In the genomic region with DNA sequence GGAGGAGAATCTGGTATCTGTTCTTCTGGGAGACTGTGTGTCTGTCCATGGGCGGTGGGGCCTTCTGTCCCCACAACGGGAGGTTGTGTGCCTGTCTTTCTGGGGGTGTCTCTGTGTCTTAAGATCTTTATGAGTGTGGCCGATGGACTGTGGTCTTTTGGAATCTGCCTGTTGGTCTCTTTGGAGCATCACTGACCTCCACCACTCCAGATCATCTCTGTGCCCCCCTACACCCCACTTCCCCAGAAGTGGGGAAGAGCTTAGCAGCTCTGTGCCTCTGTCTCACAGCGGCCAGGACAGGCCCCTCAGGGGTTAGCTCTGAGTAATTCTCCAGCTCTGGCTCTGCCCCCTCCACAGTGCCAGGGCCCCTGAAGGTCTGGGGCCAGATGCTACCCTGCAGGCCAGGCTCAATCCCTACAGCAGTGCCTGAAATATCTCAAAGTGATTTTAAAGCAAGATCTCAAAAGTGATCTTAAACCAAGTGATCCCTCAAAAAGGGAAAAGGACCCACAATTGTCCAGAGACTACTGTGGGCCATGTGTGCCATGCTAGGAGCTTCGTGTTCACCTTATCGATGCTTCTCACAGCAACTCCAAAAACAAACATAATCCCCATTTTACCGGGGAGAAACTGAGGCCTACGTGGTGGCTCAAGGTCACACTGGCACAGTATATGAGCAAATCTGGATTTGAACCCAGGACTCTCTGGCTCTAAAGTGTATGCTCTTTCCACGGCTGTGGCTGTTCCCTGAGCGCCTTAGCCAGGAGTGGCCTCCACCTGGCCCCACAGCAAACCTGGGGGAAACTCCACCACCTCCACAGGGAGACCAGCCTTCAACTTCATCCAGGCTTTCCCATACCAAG, we compare ENCODE assay signal across 1 cellular context.
TF ChIP-seq lines count a peak whose summit lies in the region.

No MANE protein-coding gene starts in this region.

TF ChIP-seq in H1, 55 proteins besides CTCF, POLR2A, EP300 and RAD21:
- TF ChIP-seq CBX5 (IDR thresholded peaks at IDR 0.05; ENCODE audit: low read depth, low read length) = no peak
- no peak for TF ChIP-seq SIX5 (IDR thresholded peaks at IDR 0.05; ENCODE audit: low read depth, low read length)
- TF ChIP-seq, protein P1, sequence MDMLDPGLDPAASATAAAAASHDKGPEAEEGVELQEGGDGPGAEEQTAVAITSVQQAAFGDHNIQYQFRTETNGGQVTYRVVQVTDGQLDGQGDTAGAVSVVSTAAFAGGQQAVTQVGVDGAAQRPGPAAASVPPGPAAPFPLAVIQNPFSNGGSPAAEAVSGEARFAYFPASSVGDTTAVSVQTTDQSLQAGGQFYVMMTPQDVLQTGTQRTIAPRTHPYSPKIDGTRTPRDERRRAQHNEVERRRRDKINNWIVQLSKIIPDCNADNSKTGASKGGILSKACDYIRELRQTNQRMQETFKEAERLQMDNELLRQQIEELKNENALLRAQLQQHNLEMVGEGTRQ (IDR thresholded peaks at IDR 0.05; ENCODE audit: low read length) = no peak
- TF ChIP-seq TEAD4 (IDR thresholded peaks at IDR 0.05; ENCODE audit: low read depth, low read length) = no peak
- TF ChIP-seq SUZ12 (IDR thresholded peaks at IDR 0.05; ENCODE audit: low read length) = no peak
- TF ChIP-seq ZNF274 (IDR thresholded peaks at IDR 0.05; ENCODE audit: borderline replicate concordance, extremely low read depth, low read length) = no peak
- no peak for TF ChIP-seq JUN (IDR thresholded peaks at IDR 0.05; ENCODE audit: low read depth, low read length)
- TF ChIP-seq, protein P2, sequence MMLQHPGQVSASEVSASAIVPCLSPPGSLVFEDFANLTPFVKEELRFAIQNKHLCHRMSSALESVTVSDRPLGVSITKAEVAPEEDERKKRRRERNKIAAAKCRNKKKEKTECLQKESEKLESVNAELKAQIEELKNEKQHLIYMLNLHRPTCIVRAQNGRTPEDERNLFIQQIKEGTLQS (IDR thresholded peaks at IDR 0.05; ENCODE audit: insufficient read depth, low read depth, low read length) = no peak
- TF ChIP-seq SAP30 (IDR thresholded peaks at IDR 0.05; ENCODE audit: insufficient read depth, insufficient replicate concordance, low read length) = no peak
- TF ChIP-seq NRF1 (IDR thresholded peaks at IDR 0.05; ENCODE audit: low read depth, low read length) = no peak
